Comparison of ENCODE assay signal across 12 cellular contexts in genomic region chr2:190911813-190912212, GRCh38. TPM values are rescaled to one million over a fixed set of nuclear protein-coding genes. Genes with fewer than 3 reads are reported as not detected.
DNase-seq lines count a peak whose midpoint lies in the region; ATAC-seq, FAIRE-seq and TF ChIP-seq lines count a peak whose summit lies in the region.
"Had no signal": no experiment of that assay in that cellular context is flagged by ENCODE, and none has a peak within 500 bp of the region (broad histone marks: within the 10 kb centered on the region; RNA-seq: fewer than 3 reads in every experiment).

No MANE protein-coding gene starts in this region.

- POLR2A ChIA-PET in A549 (lab: Yijun Ruan, JAX), result no interaction called here
- POLR2A ChIA-PET in activated CD8-positive, alpha-beta T cell treated with anti-CD3 and anti-CD28 coated beads, Interleukin-2, amount 10 ng/mL, durations not matched to agents 7 days and 5 days (lab: Charles Lee), result interaction anchor here (0.7 to 1.7 kb wide), 2 partner anchors 32 to 39 kb away, joined by 5 to 6 read pairs; partner anchors contain the start of gene GLS

- no peak for TF ChIP-seq EP300 in A549 (IDR thresholded peaks at IDR 0.05)

- peak; percentile 55 to 63; a peak in 4 of 6 replicates for ATAC-seq in A549
- peak; percentile 83 for ATAC-seq in GM19025 (IDR thresholded peaks at IDR 0.05; ENCODE audit: low read depth, unreplicated experiment)
- peak; percentile 93 for ATAC-seq in HG02943 (IDR thresholded peaks at IDR 0.05; ENCODE audit: low read depth, unreplicated experiment)
- ATAC-seq in activated CD8-positive, alpha-beta T cell treated with anti-CD3 and anti-CD28 coated beads, Interleukin-2, amount 10 ng/mL, durations not matched to agents 7 days and 5 days, result peak; percentile 50
- no peak for ATAC-seq in aorta (ENCODE audit: low FRiP score)

- H3K4me1 ChIP-seq in A549, result peaks cover 86% of the 10 kb centered on the region
- peaks cover 0 to 3% of the 10 kb centered on the region in 2 donors for H3K4me1 ChIP-seq in breast epithelium
- H3K4me1 ChIP-seq in aorta (ENCODE audit: control insufficient read depth in 1 of 2, insufficient read depth in 2 of 2, low read length in 2 of 2), result peaks cover 0 to 2% of the 10 kb centered on the region in 2 donors

- FAIRE-seq in A549 (lab: Jason Lieb, UNC), result peak; percentile 74

- peaks cover 4% of the 10 kb centered on the region for H3K36me3 ChIP-seq in WERI-Rb-1
- peaks cover 3% of the 10 kb centered on the region for H3K36me3 ChIP-seq in breast epithelium
- H3K36me3 ChIP-seq in aorta (ENCODE audit: control insufficient read depth in 1 of 2, insufficient read depth in 2 of 2, low read length in 1 of 2), result peaks cover 0 to 2% of the 10 kb centered on the region in 2 donors

- no peaks in the 10 kb centered on the region for H3K9me3 Mint-ChIP-seq in activated CD8-positive, alpha-beta T cell treated with anti-CD3 and anti-CD28 coated beads, Interleukin-2, amount 10 ng/mL, durations not matched to agents 7 days and 5 days (ENCODE audit: insufficient read depth)

- TF ChIP-seq CTCF in A549 (IDR thresholded peaks at IDR 0.05) (no peak), WERI-Rb-1 (IDR thresholded peaks at IDR 0.05; ENCODE audit: low read depth, low read length) (no peak), breast epithelium (IDR thresholded peaks at IDR 0.05) (no peak)

- peaks cover 27% of the 10 kb centered on the region for H3K4me1 Mint-ChIP-seq in activated CD8-positive, alpha-beta T cell treated with anti-CD3 and anti-CD28 coated beads, Interleukin-2, amount 10 ng/mL, durations not matched to agents 7 days and 5 days (ENCODE audit: low read depth)

- H3K4me2 ChIP-seq in A549, result peak overlapping the region; percentile 84
- H3K4me2 ChIP-seq: KMS-11 had no signal

- DNase-seq in A549 (ENCODE audit: low read depth in 1 of 2, low spot score in 1 of 2), result peak in 1 of 2 experiments; percentile 29
- DNase-seq in activated CD8-positive, alpha-beta T cell treated with anti-CD3 and anti-CD28 coated beads, Interleukin-2, amount 10 ng/mL, durations not matched to agents 7 days and 5 days, result no peak
- DNase-seq in NOMO-1 treated with dmso at 0.1 percent for 144 hours (lab: John Stamatoyannopoulos, UW; ENCODE audit: unreplicated experiment), result no peak
- DNase-seq in WERI-Rb-1, result no peak
- DNase-seq in breast epithelium (ENCODE audit: low spot score in 2 of 2), result no peak
- no peak for DNase-seq in aorta

- H3K27ac Mint-ChIP-seq in activated CD8-positive, alpha-beta T cell treated with anti-CD3 and anti-CD28 coated beads, Interleukin-2, amount 10 ng/mL, durations not matched to agents 7 days and 5 days, result no peak overlapping the region

- intact Hi-C loops in breast epithelium (cut with DNase I; ENCODE audit: low total_unique reads) (no loop called here), aorta (cut with DNase I) (no loop called here)

- CTCF ChIA-PET in A549 (lab: Yijun Ruan, JAX), result interaction anchor here (0.7 kb wide), 1 partner anchor 25 kb away, joined by 4 read pairs; no protein-coding TSS in a partner anchor
- CTCF ChIA-PET in activated CD8-positive, alpha-beta T cell treated with anti-CD3 and anti-CD28 coated beads, Interleukin-2, amount 10 ng/mL, durations not matched to agents 7 days and 5 days (lab: Charles Lee), result no interaction called here

- H3K36me3 Mint-ChIP-seq in activated CD8-positive, alpha-beta T cell treated with anti-CD3 and anti-CD28 coated beads, Interleukin-2, amount 10 ng/mL, durations not matched to agents 7 days and 5 days (ENCODE audit: low read depth), result peaks cover 48% of the 10 kb centered on the region

- no peaks in the 10 kb centered on the region for H3K27me3 ChIP-seq in WERI-Rb-1 (ENCODE audit: insufficient read depth, low read depth, severe bottlenecking)
- H3K27me3 ChIP-seq in breast epithelium, result no peaks in the 10 kb centered on the region
- no peaks in the 10 kb centered on the region for H3K27me3 ChIP-seq in aorta (ENCODE audit: control insufficient read depth in 1 of 2, insufficient read depth in 2 of 2, low read length in 1 of 2)
- H3K27me3 ChIP-seq: neutrophil had no signal

- H3K9me3 ChIP-seq in A549, result no peaks in the 10 kb centered on the region
- H3K9me3 ChIP-seq in WERI-Rb-1 (ENCODE audit: severe bottlenecking), result no peaks in the 10 kb centered on the region
- H3K9me3 ChIP-seq in breast epithelium, result no peaks in the 10 kb centered on the region
- no peaks in the 10 kb centered on the region for H3K9me3 ChIP-seq in aorta (ENCODE audit: control insufficient read depth, low read length)
- H3K9me3 ChIP-seq: neutrophil had no signal

- TF ChIP-seq POLR2A in A549 (IDR thresholded peaks at IDR 0.05; ENCODE audit: low read length), result no peak
- no peak for TF ChIP-seq POLR2A in breast epithelium (IDR thresholded peaks at IDR 0.05)

- H3K27ac ChIP-seq in A549 (peak overlapping the region; percentile 58 to 66), WERI-Rb-1 (no peak overlapping the region), breast epithelium (no peak overlapping the region), aorta (ENCODE audit: low read depth in 1 of 2, low read length in 2 of 2) (peak overlapping the region in 1 of 2 donors; percentile 82)
- H3K27ac ChIP-seq: epithelial cell of prostate, KMS-11, neutrophil, VCaP had no signal

- 8% methylated on average over 3 of the region's 3 CpGs for WGBS in A549 (ENCODE audit: missing lambda C conversion rate)
- WGBS in aorta, 2 donors, result 68 to 69% methylated on average over 3 of the region's 3 CpGs

- no peaks in the 10 kb centered on the region for H3K27me3 Mint-ChIP-seq in activated CD8-positive, alpha-beta T cell treated with anti-CD3 and anti-CD28 coated beads, Interleukin-2, amount 10 ng/mL, durations not matched to agents 7 days and 5 days (ENCODE audit: low read depth)

- H3K4me3 Mint-ChIP-seq in activated CD8-positive, alpha-beta T cell treated with anti-CD3 and anti-CD28 coated beads, Interleukin-2, amount 10 ng/mL, durations not matched to agents 7 days and 5 days, result no peak overlapping the region

- TF ChIP-seq RAD21 in A549 (conservative IDR thresholded peaks at IDR 0.05 in 1 of 2, IDR thresholded peaks at IDR 0.05 in 1 of 2), result no peak

- H3K4me3 ChIP-seq in A549 (peak overlapping the region; percentile 14; the same call in 1 of the 3 replicates), WERI-Rb-1 (ENCODE audit: low read depth, low read length) (no peak overlapping the region), breast epithelium (no peak overlapping the region), aorta (ENCODE audit: low read length in 2 of 2) (no peak overlapping the region)

TF ChIP-seq in A549, 52 proteins besides CTCF, POLR2A, EP300 and RAD21:
- peak; percentile 17; the same call in 1 of the 2 replicates for TF ChIP-seq JUNB (IDR thresholded peaks at IDR 0.05)
- no peak for TF ChIP-seq ZC3H11A (IDR thresholded peaks at IDR 0.05)
- no peak for TF ChIP-seq FOSL2 (IDR thresholded peaks at IDR 0.05)
- TF ChIP-seq FOSL2 (CRISPR knock-in tag; IDR thresholded peaks at IDR 0.05), result peak; percentile 78
- no peak for TF ChIP-seq PBX3 (IDR thresholded peaks at IDR 0.05)

RNA-seq across cellular contexts. Expression of gene GLS, which starts 31.2 kb away (rescaled TPM):
- polyA plus RNA-seq in A549 (2011; rRNA removed) (221 and 269 TPM in 2 replicates), A549 (2017; fragmentation: RNase III; extraction: RNeasy Plus Mini Kit Qiagen cat#74134 plus additional on column Dnase treatment) (270 to 321 TPM (median 286 TPM) in 3 replicates), aorta (100 to 1,000 TPM in 1 of 2 donors, 10 to 100 TPM in 1; 59.4 to 109 TPM)
- polyA plus RNA-seq in A549 (2012; cell fraction: cytosol; rRNA removed), result 27.9 and 32.7 TPM in 2 replicates
- 49.7 and 80.3 TPM in 2 replicates for polyA plus RNA-seq in A549 (2012; cell fraction: nucleus; rRNA removed)
- polyA minus RNA-seq in A549 (2011; rRNA and poly(A)+ RNA removed), result 194 and 213 TPM in 2 replicates
- total RNA-seq in activated CD8-positive, alpha-beta T cell treated with anti-CD3 and anti-CD28 coated beads, Interleukin-2, amount 10 ng/mL, durations not matched to agents 7 days and 5 days, result 100 to 1,000 TPM; 162 to 193 TPM
- total RNA-seq in breast epithelium (100 to 1,000 TPM in 2 of 3 donors, 10 to 100 TPM in 1; 96.7 to 157 (median 133) TPM), aorta (100 to 1,000 TPM; 344 to 425 TPM)

Comparison
In these comparisons a context has a peak if more than half of its experiments do, and no peak if none do; other contexts are left out.
1. H3K27ac ChIP-seq: peak in A549 (2 of 2); none in WERI-Rb-1 (single experiment) and breast epithelium (0 of 2).